11 cellular contexts compared by ENCODE assay signal in the genomic region with DNA sequence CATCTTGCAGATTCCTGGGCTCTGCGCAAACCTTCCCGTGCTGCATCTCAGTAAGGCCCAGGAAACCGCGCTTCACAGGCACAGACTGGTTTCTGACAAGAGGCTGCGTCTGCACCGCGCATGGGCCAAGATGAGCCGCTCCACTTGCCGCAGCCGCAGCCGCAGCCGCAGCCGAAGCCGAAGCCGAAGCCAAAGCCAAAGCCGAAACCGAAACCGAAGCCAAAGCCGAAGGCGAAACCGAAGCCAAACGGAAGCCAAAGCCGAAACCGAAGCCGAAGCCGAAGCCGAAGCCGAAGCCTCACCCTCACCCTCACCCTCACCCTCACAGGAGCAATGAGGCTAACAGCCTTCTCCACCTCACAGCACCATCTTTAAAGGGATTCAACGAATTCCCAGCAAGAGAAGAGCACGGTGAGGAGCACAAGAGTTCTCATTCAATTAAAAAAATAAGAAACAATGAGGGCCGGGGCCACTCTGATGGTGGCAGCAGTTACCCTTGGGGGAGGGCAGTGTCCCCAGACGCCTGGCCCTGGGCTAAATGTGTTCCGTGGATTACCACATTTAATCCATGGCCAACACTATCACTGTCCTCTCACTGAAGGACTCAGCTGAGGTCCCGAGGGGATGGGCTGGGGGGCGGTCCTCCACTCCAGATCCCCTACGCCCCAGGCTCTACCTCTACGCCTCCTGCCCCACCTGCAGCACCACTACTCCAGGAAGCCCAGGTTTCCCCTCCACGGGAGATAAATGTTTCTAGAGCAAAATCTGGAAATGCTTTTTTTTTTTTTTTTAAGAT.
DNase-seq lines count a peak whose midpoint lies in the region; ATAC-seq and TF ChIP-seq lines count a peak whose summit lies in the region.
"Had no signal": no experiment of that assay in that cellular context is flagged by ENCODE, and none has a peak within 500 bp of the region (broad histone marks: within the 10 kb centered on the region; RNA-seq: fewer than 3 reads in every experiment).

No MANE protein-coding gene starts in this region.

- H3K27me3 Mint-ChIP-seq in activated naive CD8-positive, alpha-beta T cell treated with anti-CD3 and anti-CD28 coated beads, Interleukin-2, amount 50 U/mL, for 24 hours: no peaks in the 10 kb centered on the region
- H3K27me3 Mint-ChIP-seq: activated CD4-positive, alpha-beta T cell treated with anti-CD3 and anti-CD28 coated beads for 36 hours; activated naive CD4-positive, alpha-beta T cell treated with anti-CD3 and anti-CD28 coated beads, Interleukin-2, amount 50 U/mL, for 24 hours had no signal

- peaks cover 1% of the 10 kb centered on the region for H3K4me1 Mint-ChIP-seq in activated naive CD8-positive, alpha-beta T cell treated with anti-CD3 and anti-CD28 coated beads, Interleukin-2, amount 50 U/mL, for 24 hours
- H3K4me1 Mint-ChIP-seq: activated CD4-positive, alpha-beta T cell treated with anti-CD3 and anti-CD28 coated beads for 36 hours had no signal

- TF ChIP-seq CTCF in VCaP (conservative IDR thresholded peaks at IDR 0.05): no peak

- no peaks in the 10 kb centered on the region for H3K27me3 ChIP-seq in layer of hippocampus (ENCODE audit: control insufficient read depth, insufficient read depth, low read length)

- peaks cover 28% of the 10 kb centered on the region for H3K36me3 Mint-ChIP-seq in activated naive CD8-positive, alpha-beta T cell treated with anti-CD3 and anti-CD28 coated beads, Interleukin-2, amount 50 U/mL, for 24 hours (ENCODE audit: low read depth)

- no peak overlapping the region for H3K27ac Mint-ChIP-seq in activated naive CD8-positive, alpha-beta T cell treated with anti-CD3 and anti-CD28 coated beads, Interleukin-2, amount 50 U/mL, for 24 hours
- H3K27ac Mint-ChIP-seq: activated CD4-positive, alpha-beta T cell treated with anti-CD3 and anti-CD28 coated beads for 36 hours; activated naive CD4-positive, alpha-beta T cell treated with anti-CD3 and anti-CD28 coated beads, Interleukin-2, amount 50 U/mL, for 24 hours had no signal

- H3K9me3 Mint-ChIP-seq in activated naive CD8-positive, alpha-beta T cell treated with anti-CD3 and anti-CD28 coated beads, Interleukin-2, amount 50 U/mL, for 24 hours: no peaks in the 10 kb centered on the region
- H3K9me3 Mint-ChIP-seq: activated naive CD4-positive, alpha-beta T cell treated with anti-CD3 and anti-CD28 coated beads, Interleukin-2, amount 50 U/mL, for 24 hours had no signal

- peak; percentile 78 for DNase-seq in DMS53 (lab: John Stamatoyannopoulos, UW)
- peak; percentile 75 for DNase-seq in NCI-H1105 (lab: John Stamatoyannopoulos, UW)
- no peak for DNase-seq in activated naive CD8-positive, alpha-beta T cell treated with anti-CD3 and anti-CD28 coated beads, Interleukin-2, amount 50 U/mL, for 24 hours
- no peak for DNase-seq in KG1 (lab: John Stamatoyannopoulos, UW)
- DNase-seq: activated CD4-positive, alpha-beta T cell treated with anti-CD3 and anti-CD28 coated beads for 36 hours had no signal

- H3K27ac ChIP-seq in VCaP: peak overlapping the region; percentile 67
- H3K27ac ChIP-seq in layer of hippocampus (ENCODE audit: low read depth, low read length): peak overlapping the region; percentile 33

- ATAC-seq in activated naive CD8-positive, alpha-beta T cell treated with anti-CD3 and anti-CD28 coated beads, Interleukin-2, amount 50 U/mL, for 24 hours: no peak
- no peak for ATAC-seq in GM19023 (IDR thresholded peaks at IDR 0.05; ENCODE audit: unreplicated experiment)
- ATAC-seq in GM21723 (IDR thresholded peaks at IDR 0.05; ENCODE audit: unreplicated experiment): no peak
- ATAC-seq: activated CD4-positive, alpha-beta T cell treated with anti-CD3 and anti-CD28 coated beads for 36 hours; mucosa of descending colon had no signal

- no peak overlapping the region for H3K4me3 Mint-ChIP-seq in activated naive CD8-positive, alpha-beta T cell treated with anti-CD3 and anti-CD28 coated beads, Interleukin-2, amount 50 U/mL, for 24 hours
- H3K4me3 Mint-ChIP-seq: activated CD4-positive, alpha-beta T cell treated with anti-CD3 and anti-CD28 coated beads for 36 hours; activated naive CD4-positive, alpha-beta T cell treated with anti-CD3 and anti-CD28 coated beads, Interleukin-2, amount 50 U/mL, for 24 hours had no signal

Comparison
In these comparisons a context has a peak if more than half of its experiments do, and no peak if none do; other contexts are left out.
1. DNase-seq: peak in DMS53 (single experiment) and NCI-H1105 (single experiment); none in activated naive CD8-positive, alpha-beta T cell treated with anti-CD3 and anti-CD28 coated beads, Interleukin-2, amount 50 U/mL, for 24 hours (single experiment) and KG1 (single experiment).